Comparison of ENCODE assay signal across 8 cellular contexts in the genomic region with DNA sequence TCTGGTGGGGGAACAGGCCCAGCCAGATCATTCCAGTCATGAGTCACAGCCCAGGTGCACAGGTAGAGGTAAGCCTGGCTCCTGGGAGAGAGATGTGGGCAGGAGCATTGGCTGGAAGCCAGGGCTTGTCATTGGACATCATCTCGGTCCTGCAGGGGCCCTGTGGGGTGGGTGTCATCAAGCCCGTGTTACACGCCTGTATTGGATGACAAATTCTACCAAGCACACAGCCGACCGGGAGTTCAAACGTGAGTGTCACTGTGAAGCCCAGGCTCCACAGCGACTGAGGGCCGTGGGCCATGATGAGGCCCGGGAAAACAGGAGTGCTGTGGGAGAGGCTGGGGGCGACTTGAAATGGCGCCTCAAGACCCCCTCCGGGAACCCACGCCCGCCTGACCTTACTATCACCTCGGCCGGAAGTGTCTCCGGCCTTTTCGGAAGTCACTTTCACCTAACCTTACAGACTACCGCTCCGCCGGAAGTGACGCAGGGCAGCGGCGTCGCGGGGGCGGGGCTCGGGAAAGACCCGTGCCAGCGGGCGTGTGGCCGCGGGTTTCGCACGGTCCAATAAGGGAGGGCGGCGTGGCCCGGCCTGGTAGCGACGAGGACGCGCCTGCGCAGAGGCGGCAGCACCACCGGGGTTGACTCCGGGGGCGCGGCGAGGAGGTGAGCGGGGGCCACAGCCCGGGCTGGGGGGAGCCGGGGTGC. TPM values are rescaled to one million over a fixed set of nuclear protein-coding genes. Genes with fewer than 3 reads are reported as not detected.
DNase-seq lines count a peak whose midpoint lies in the region; ATAC-seq, FAIRE-seq and TF ChIP-seq lines count a peak whose summit lies in the region.

Gene FKBP2, plus strand, starts transcription at position 629 of the 708 bp plus-strand sequence. CDS start 1,293 bp downstream, outside the sequence.

- H3K27ac Mint-ChIP-seq in WTC11 (peak within 1 kb of the TSS; percentile 100), immature natural killer cell (peak within 1 kb of the TSS; percentile 99 to 100 (median 99))

- intact Hi-C loops in spleen (cut with DNase I; ENCODE audit: low total_unique reads) = no loop called here

- H3K27me3 ChIP-seq in bronchial epithelial cell (ENCODE audit: control insufficient read depth, insufficient read depth, low read length) (no peaks in the 10 kb centered on the region), spleen (replicated peaks in 1 of 7) (no peaks in the 10 kb centered on the region)

- ATAC-seq in GM18909 (IDR thresholded peaks at IDR 0.05; ENCODE audit: poor library complexity, unreplicated experiment) = peak; percentile 59
- peak; percentile 38 for ATAC-seq in HG03159 (IDR thresholded peaks at IDR 0.05; ENCODE audit: unreplicated experiment)
- peak; percentile 57 for ATAC-seq in WTC11

- FAIRE-seq in bronchial epithelial cell (lab: Jason Lieb, UNC) = no peak

- H3K4me3 Mint-ChIP-seq in WTC11 = peak within 1 kb of the TSS; percentile 88
- H3K4me3 Mint-ChIP-seq in immature natural killer cell = peak within 1 kb of the TSS; percentile 84 to 94 (median 85)

- H3K27me3 Mint-ChIP-seq in WTC11 (ENCODE audit: low read depth) = no peaks in the 10 kb centered on the region
- H3K27me3 Mint-ChIP-seq in immature natural killer cell (ENCODE audit: low read depth in 3 of 3) = peaks cover 12 to 17% (median 13%) of the 10 kb centered on the region in 3 donors

- WGBS in spleen, 5 donors = 1% methylated on average over 26 to 52 of the region's 52 CpGs

- H3K36me3 Mint-ChIP-seq in WTC11 (peaks cover 12% of the 10 kb centered on the region), immature natural killer cell (peaks cover 0 to 3% (median 0%) of the 10 kb centered on the region in 3 donors)

- H3K4me1 ChIP-seq in spleen = peaks cover 23 to 90% (median 67%) of the 10 kb centered on the region in 6 donors

- H3K4me3 ChIP-seq in bronchial epithelial cell (ENCODE audit: low read depth, low read length) = peak within 1 kb of the TSS; percentile 90
- peak within 1 kb of the TSS; percentile 71 to 99 (median 86) for H3K4me3 ChIP-seq in spleen

- POLR2A ChIA-PET in WTC11 (lab: Charles Lee) = interaction anchor here (0.6 to 1.2 kb wide), 9 partner anchors 9 to 77 kb away, joined by 3 to 9 read pairs (median 4); partner anchors contain the start of genes PRDX5, STIP1 and TRMT112

- peak; percentile 99 for DNase-seq in AG08395 (ENCODE audit: low spot score)
- DNase-seq in NCI-H2227 treated with DMSO at 0.1 percent for 48 hours (lab: John Stamatoyannopoulos, UW) = peak; percentile 94
- DNase-seq in WTC11 (ENCODE audit: low spot score) = peak; percentile 97
- DNase-seq in bronchial epithelial cell (ENCODE audit: low read depth) = peak; percentile 97
- DNase-seq in immature natural killer cell = peak; percentile 99
- DNase-seq in spleen = peak; percentile 100

- H3K27ac ChIP-seq in spleen = peak within 1 kb of the TSS; percentile 86 to 100 (median 98)

- peak in 2 of 3 donors; percentile 26 to 39 for TF ChIP-seq POLR2A in spleen (IDR thresholded peaks at IDR 0.05)

- no peaks in the 10 kb centered on the region for H3K9me3 ChIP-seq in spleen

- H3K36me3 ChIP-seq in bronchial epithelial cell (ENCODE audit: control insufficient read depth, insufficient read depth, low read length) (peaks cover 13% of the 10 kb centered on the region), spleen (peaks cover 0 to 56% (median 28%) of the 10 kb centered on the region in 6 donors)

- CTCF ChIA-PET in WTC11 (lab: Charles Lee) = interaction anchor here (0.6 to 3.8 kb wide), 13 partner anchors 10 to 321 kb away, joined by 3 to 50 read pairs (median 3); partner anchors contain the start of genes ESRRA, PLCB3 and PRDX5

- H3K9me3 Mint-ChIP-seq in WTC11 (no peaks in the 10 kb centered on the region), immature natural killer cell (no peaks in the 10 kb centered on the region)

- TF ChIP-seq CTCF in WTC11 (IDR thresholded peaks at IDR 0.05) (no peak), bronchial epithelial cell (IDR thresholded peaks at IDR 0.05; ENCODE audit: insufficient read depth, low read length, severe bottlenecking) (no peak), spleen (IDR thresholded peaks at IDR 0.05 in 8 of 11, conservative IDR thresholded peaks at IDR 0.05 in 3 of 11) (no peak)

- H3K4me1 Mint-ChIP-seq in WTC11 (peaks cover 30% of the 10 kb centered on the region), immature natural killer cell (peaks cover 26 to 37% of the 10 kb centered on the region in 2 donors)

TF ChIP-seq in WTC11, 78 proteins besides CTCF, POLR2A, EP300 and RAD21 (continues in another document):
- TF ChIP-seq STAT6 (CRISPR knock-in tag; conservative IDR thresholded peaks at IDR 0.05; ENCODE audit: low read depth) (no peak), FOXK1 (CRISPR knock-in tag; IDR thresholded peaks at IDR 0.05) (peak; percentile 65; the same call in 1 of the 2 replicates), E2F5 (CRISPR knock-in tag; IDR thresholded peaks at IDR 0.05) (peak; percentile 77), OVOL2 (CRISPR knock-in tag; IDR thresholded peaks at IDR 0.05; ENCODE audit: borderline replicate concordance) (no peak)
- TF ChIP-seq, protein P1, sequence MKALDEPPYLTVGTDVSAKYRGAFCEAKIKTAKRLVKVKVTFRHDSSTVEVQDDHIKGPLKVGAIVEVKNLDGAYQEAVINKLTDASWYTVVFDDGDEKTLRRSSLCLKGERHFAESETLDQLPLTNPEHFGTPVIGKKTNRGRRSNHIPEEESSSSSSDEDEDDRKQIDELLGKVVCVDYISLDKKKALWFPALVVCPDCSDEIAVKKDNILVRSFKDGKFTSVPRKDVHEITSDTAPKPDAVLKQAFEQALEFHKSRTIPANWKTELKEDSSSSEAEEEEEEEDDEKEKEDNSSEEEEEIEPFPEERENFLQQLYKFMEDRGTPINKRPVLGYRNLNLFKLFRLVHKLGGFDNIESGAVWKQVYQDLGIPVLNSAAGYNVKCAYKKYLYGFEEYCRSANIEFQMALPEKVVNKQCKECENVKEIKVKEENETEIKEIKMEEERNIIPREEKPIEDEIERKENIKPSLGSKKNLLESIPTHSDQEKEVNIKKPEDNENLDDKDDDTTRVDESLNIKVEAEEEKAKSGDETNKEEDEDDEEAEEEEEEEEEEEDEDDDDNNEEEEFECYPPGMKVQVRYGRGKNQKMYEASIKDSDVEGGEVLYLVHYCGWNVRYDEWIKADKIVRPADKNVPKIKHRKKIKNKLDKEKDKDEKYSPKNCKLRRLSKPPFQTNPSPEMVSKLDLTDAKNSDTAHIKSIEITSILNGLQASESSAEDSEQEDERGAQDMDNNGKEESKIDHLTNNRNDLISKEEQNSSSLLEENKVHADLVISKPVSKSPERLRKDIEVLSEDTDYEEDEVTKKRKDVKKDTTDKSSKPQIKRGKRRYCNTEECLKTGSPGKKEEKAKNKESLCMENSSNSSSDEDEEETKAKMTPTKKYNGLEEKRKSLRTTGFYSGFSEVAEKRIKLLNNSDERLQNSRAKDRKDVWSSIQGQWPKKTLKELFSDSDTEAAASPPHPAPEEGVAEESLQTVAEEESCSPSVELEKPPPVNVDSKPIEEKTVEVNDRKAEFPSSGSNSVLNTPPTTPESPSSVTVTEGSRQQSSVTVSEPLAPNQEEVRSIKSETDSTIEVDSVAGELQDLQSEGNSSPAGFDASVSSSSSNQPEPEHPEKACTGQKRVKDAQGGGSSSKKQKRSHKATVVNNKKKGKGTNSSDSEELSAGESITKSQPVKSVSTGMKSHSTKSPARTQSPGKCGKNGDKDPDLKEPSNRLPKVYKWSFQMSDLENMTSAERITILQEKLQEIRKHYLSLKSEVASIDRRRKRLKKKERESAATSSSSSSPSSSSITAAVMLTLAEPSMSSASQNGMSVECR (CRISPR knock-in tag; IDR thresholded peaks at IDR 0.05; ENCODE audit: borderline replicate concordance) = no peak
- TF ChIP-seq, protein P2, sequence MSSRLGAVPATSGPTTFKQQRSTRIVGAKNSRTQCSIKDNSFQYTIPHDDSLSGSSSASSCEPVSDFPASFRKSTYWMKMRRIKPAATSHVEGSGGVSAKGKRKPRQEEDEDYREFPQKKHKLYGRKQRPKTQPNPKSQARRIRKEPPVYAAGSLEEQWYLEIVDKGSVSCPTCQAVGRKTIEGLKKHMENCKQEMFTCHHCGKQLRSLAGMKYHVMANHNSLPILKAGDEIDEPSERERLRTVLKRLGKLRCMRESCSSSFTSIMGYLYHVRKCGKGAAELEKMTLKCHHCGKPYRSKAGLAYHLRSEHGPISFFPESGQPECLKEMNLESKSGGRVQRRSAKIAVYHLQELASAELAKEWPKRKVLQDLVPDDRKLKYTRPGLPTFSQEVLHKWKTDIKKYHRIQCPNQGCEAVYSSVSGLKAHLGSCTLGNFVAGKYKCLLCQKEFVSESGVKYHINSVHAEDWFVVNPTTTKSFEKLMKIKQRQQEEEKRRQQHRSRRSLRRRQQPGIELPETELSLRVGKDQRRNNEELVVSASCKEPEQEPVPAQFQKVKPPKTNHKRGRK (CRISPR knock-in tag; IDR thresholded peaks at IDR 0.05; ENCODE audit: borderline replicate concordance) = no peak

RNA-seq across cellular contexts. Expression of gene FKBP2, which starts in this region (rescaled TPM):
- total RNA-seq in WTC11 (2021) (57.2 to 65.9 TPM (median 61.7 TPM) in 3 replicates), bronchial epithelial cell (45.0 and 91.1 TPM in 2 replicates), spleen (10 to 100 TPM; 26.9 to 98.3 (median 42.6) TPM)
- polyA plus RNA-seq in immature natural killer cell (100 to 1,000 TPM; 110 to 142 (median 130) TPM), spleen (100 to 1,000 TPM in 1 of 3 donors, 10 to 100 TPM in 2; 90.8 to 104 (median 98.4) TPM)

Comparison
In these comparisons a context has a peak if more than half of its experiments do, and no peak if none do; other contexts are left out.
1. Peak in every context shown above with its lines: DNase-seq, ATAC-seq, H3K4me3 ChIP-seq and H3K27ac ChIP-seq.